1 cellular context compared by ENCODE assay signal in the genomic region with DNA sequence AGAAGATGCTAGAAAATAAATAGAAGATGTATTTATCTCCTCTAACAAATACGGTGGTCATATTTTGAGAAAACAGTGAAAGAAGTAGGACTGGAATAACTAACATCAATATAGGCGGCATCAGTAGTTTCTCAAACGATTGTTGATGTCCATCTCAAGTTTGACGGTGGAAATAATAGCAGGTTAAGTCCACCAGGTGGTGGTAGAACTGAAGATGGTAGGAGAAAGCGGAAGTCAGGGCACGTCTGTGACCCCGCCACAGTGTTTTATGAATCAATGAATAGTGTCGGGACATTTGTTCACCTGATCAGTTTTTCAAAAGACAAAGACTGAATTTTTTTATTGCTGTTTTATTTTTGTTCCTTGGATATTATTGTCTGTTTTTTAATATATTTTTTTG.
TF ChIP-seq lines count a peak whose summit lies in the region.

No MANE protein-coding gene starts in this region.

TF ChIP-seq in GM23338, 12 proteins besides CTCF, POLR2A, EP300 and RAD21 (continued from another document):
- TF ChIP-seq, protein P1, sequence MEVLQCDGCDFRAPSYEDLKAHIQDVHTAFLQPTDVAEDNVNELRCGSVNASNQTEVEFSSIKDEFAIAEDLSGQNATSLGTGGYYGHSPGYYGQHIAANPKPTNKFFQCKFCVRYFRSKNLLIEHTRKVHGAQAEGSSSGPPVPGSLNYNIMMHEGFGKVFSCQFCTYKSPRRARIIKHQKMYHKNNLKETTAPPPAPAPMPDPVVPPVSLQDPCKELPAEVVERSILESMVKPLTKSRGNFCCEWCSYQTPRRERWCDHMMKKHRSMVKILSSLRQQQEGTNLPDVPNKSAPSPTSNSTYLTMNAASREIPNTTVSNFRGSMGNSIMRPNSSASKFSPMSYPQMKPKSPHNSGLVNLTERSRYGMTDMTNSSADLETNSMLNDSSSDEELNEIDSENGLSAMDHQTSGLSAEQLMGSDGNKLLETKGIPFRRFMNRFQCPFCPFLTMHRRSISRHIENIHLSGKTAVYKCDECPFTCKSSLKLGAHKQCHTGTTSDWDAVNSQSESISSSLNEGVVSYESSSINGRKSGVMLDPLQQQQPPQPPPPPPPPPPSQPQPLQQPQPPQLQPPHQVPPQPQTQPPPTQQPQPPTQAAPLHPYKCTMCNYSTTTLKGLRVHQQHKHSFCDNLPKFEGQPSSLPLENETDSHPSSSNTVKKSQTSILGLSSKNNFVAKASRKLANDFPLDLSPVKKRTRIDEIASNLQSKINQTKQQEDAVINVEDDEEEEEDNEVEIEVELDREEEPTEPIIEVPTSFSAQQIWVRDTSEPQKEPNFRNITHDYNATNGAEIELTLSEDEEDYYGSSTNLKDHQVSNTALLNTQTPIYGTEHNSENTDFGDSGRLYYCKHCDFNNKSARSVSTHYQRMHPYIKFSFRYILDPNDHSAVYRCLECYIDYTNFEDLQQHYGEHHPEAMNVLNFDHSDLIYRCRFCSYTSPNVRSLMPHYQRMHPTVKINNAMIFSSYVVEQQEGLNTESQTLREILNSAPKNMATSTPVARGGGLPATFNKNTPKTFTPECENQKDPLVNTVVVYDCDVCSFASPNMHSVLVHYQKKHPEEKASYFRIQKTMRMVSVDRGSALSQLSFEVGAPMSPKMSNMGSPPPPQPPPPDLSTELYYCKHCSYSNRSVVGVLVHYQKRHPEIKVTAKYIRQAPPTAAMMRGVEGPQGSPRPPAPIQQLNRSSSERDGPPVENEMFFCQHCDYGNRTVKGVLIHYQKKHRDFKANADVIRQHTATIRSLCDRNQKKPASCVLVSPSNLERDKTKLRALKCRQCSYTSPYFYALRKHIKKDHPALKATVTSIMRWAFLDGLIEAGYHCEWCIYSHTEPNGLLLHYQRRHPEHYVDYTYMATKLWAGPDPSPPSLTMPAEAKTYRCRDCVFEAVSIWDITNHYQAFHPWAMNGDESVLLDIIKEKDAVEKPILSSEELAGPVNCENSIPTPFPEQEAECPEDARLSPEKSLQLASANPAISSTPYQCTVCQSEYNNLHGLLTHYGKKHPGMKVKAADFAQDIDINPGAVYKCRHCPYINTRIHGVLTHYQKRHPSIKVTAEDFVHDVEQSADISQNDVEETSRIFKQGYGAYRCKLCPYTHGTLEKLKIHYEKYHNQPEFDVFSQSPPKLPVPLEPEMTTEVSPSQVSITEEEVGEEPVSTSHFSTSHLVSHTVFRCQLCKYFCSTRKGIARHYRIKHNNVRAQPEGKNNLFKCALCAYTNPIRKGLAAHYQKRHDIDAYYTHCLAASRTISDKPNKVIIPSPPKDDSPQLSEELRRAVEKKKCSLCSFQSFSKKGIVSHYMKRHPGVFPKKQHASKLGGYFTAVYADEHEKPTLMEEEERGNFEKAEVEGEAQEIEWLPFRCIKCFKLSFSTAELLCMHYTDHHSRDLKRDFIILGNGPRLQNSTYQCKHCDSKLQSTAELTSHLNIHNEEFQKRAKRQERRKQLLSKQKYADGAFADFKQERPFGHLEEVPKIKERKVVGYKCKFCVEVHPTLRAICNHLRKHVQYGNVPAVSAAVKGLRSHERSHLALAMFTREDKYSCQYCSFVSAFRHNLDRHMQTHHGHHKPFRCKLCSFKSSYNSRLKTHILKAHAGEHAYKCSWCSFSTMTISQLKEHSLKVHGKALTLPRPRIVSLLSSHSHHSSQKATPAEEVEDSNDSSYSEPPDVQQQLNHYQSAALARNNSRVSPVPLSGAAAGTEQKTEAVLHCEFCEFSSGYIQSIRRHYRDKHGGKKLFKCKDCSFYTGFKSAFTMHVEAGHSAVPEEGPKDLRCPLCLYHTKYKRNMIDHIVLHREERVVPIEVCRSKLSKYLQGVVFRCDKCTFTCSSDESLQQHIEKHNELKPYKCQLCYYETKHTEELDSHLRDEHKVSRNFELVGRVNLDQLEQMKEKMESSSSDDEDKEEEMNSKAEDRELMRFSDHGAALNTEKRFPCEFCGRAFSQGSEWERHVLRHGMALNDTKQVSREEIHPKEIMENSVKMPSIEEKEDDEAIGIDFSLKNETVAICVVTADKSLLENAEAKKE (CRISPR knock-in tag; IDR thresholded peaks at IDR 0.05), result no peak
- TF ChIP-seq JUNB (IDR thresholded peaks at IDR 0.05; ENCODE audit: unreplicated experiment) (no peak), ZNF114 (CRISPR knock-in tag; IDR thresholded peaks at IDR 0.05) (no peak), ZNF331 (CRISPR knock-in tag; IDR thresholded peaks at IDR 0.05; ENCODE audit: low read depth) (no peak), EZH2 (IDR thresholded peaks at IDR 0.05; ENCODE audit: low read depth, unreplicated experiment) (no peak), EZH2phosphoT487 (IDR thresholded peaks at IDR 0.05; ENCODE audit: unreplicated experiment) (no peak)
